In genomic region chr19:48635263-48635965, GRCh38 we compare ENCODE assay signal across 8 cellular contexts. TPM values are rescaled to one million over a fixed set of nuclear protein-coding genes. Genes with fewer than 3 reads are reported as not detected.
DNase-seq lines count a peak whose midpoint lies in the region; ATAC-seq and TF ChIP-seq lines count a peak whose summit lies in the region.

No MANE protein-coding gene starts in this region.

- peaks cover 24 to 49% of the 10 kb centered on the region in 2 donors for H3K4me1 ChIP-seq in ascending aorta
- H3K4me1 ChIP-seq in iPS DF 6.9 (ENCODE audit: control insufficient read depth, insufficient read depth, low read length) = peaks cover 16% of the 10 kb centered on the region; the same call in 1 of the 2 replicates
- peaks cover 54% of the 10 kb centered on the region for H3K4me1 ChIP-seq in skeletal muscle satellite cell (ENCODE audit: control insufficient read depth, insufficient read depth, low read length)

- H3K27me3 Mint-ChIP-seq in T-helper 1 cell treated with Interleukin-12 subunit alpha and Interleukin-12 subunit beta and Interleukin-4 antibody, amounts not matched to agents 30 μg/mL and 1 μg/mL, for 36 hours (ENCODE audit: low read depth) = no peaks in the 10 kb centered on the region

- H3K4me1 Mint-ChIP-seq in T-helper 1 cell treated with Interleukin-12 subunit alpha and Interleukin-12 subunit beta and Interleukin-4 antibody, amounts not matched to agents 30 μg/mL and 1 μg/mL, for 36 hours (ENCODE audit: low read depth) = peaks cover 27% of the 10 kb centered on the region

- TF ChIP-seq CTCF in ascending aorta (IDR thresholded peaks at IDR 0.05) = no peak

- H3K9me3 ChIP-seq in ascending aorta (no peaks in the 10 kb centered on the region), iPS DF 6.9 (ENCODE audit: control insufficient read depth, insufficient read depth, low read length) (no peaks in the 10 kb centered on the region), skeletal muscle satellite cell (replicated peaks; ENCODE audit: low read length) (no peaks in the 10 kb centered on the region)

- peak overlapping the region; percentile 60 for H3K9ac ChIP-seq in skeletal muscle satellite cell (ENCODE audit: low read depth, low read length)

- peak; percentile 45 for DNase-seq in DMS53 treated with DMSO at 0.1 percent for 48 hours (lab: John Stamatoyannopoulos, UW; ENCODE audit: unreplicated experiment)
- peak; percentile 86 for DNase-seq in HuH-7.5 (ENCODE audit: low spot score)
- DNase-seq in ascending aorta (ENCODE audit: low spot score in 2 of 2) = peak in 1 of 2 donors; percentile 83
- DNase-seq in iPS DF 6.9 (ENCODE audit: low read depth, low spot score) = no peak

- WGBS in iPS DF 6.9 (ENCODE audit: insufficient coverage, insufficient read length) = no CpG with 5 or more reads among the region's 67 CpGs

- H3K36me3 ChIP-seq in ascending aorta = peaks cover 0 to 5% of the 10 kb centered on the region in 2 donors
- no peaks in the 10 kb centered on the region for H3K36me3 ChIP-seq in iPS DF 6.9 (ENCODE audit: control insufficient read depth, insufficient read depth, low read length)
- H3K36me3 ChIP-seq in skeletal muscle satellite cell (ENCODE audit: insufficient read depth, low read length) = no peaks in the 10 kb centered on the region

- ATAC-seq in HG02798 (IDR thresholded peaks at IDR 0.05; ENCODE audit: poor library complexity, unreplicated experiment) = no peak
- no peak for ATAC-seq in GM21360 (IDR thresholded peaks at IDR 0.05; ENCODE audit: unreplicated experiment)

- intact Hi-C loops in ascending aorta (cut with DNase I) = loop anchor here (1.0 to 10.0 kb wide), 5 partner anchors 16 to 1219 kb away; partner anchors contain the start of genes DKKL1, PRMT1, PTOV1 and RPL18

- peak overlapping the region; percentile 93 for H3K4me3 Mint-ChIP-seq in T-helper 1 cell treated with Interleukin-12 subunit alpha and Interleukin-12 subunit beta and Interleukin-4 antibody, amounts not matched to agents 30 μg/mL and 1 μg/mL, for 36 hours

- H3K27ac ChIP-seq in ascending aorta (peak overlapping the region; percentile 94 to 99), iPS DF 6.9 (ENCODE audit: low read length) (no peak overlapping the region)

- H3K27me3 ChIP-seq in ascending aorta = no peaks in the 10 kb centered on the region
- H3K27me3 ChIP-seq in iPS DF 6.9 (ENCODE audit: control insufficient read depth, insufficient read depth, low read length) = no peaks in the 10 kb centered on the region; the same call in 1 of the 2 replicates
- H3K27me3 ChIP-seq in skeletal muscle satellite cell (ENCODE audit: control insufficient read depth, insufficient read depth, low read length) = no peaks in the 10 kb centered on the region

- peak overlapping the region; percentile 66 to 89 for H3K4me3 ChIP-seq in ascending aorta
- peak overlapping the region; percentile 58 for H3K4me3 ChIP-seq in iPS DF 6.9 (ENCODE audit: low read length)
- peak overlapping the region; percentile 65 for H3K4me3 ChIP-seq in skeletal muscle satellite cell (ENCODE audit: low read length)

- peak overlapping the region; percentile 86 for H3K4me2 ChIP-seq in skeletal muscle satellite cell (ENCODE audit: low read length)

- no peaks in the 10 kb centered on the region for H3K9me3 Mint-ChIP-seq in T-helper 1 cell treated with Interleukin-12 subunit alpha and Interleukin-12 subunit beta and Interleukin-4 antibody, amounts not matched to agents 30 μg/mL and 1 μg/mL, for 36 hours

- H3K27ac Mint-ChIP-seq in T-helper 1 cell treated with Interleukin-12 subunit alpha and Interleukin-12 subunit beta and Interleukin-4 antibody, amounts not matched to agents 30 μg/mL and 1 μg/mL, for 36 hours = peak overlapping the region; percentile 81

- H3K36me3 Mint-ChIP-seq in T-helper 1 cell treated with Interleukin-12 subunit alpha and Interleukin-12 subunit beta and Interleukin-4 antibody, amounts not matched to agents 30 μg/mL and 1 μg/mL, for 36 hours (ENCODE audit: low read depth) = peaks cover 6% of the 10 kb centered on the region

RNA-seq across cellular contexts. Expression of gene DBP, which starts 1.8 kb away (rescaled TPM):
- 0.21 TPM for total RNA-seq in ascending aorta
- 1.7 and 3.0 TPM in 2 replicates for total RNA-seq in skeletal muscle satellite cell (2012; rRNA removed)

RNA-seq across cellular contexts. Expression of gene CA11, which starts 10.6 kb away (rescaled TPM):
- total RNA-seq in ascending aorta = not detected
- total RNA-seq in skeletal muscle satellite cell (2012; rRNA removed) = 0.44 and 0.51 TPM in 2 replicates

RNA-seq across cellular contexts. Expression of gene SPHK2, which starts 16.1 kb away (rescaled TPM):
- total RNA-seq in ascending aorta = 35.3 TPM
- 8.7 and 13.2 TPM in 2 replicates for total RNA-seq in skeletal muscle satellite cell (2012; rRNA removed)

RNA-seq across cellular contexts. Expression of gene RPL18, which starts 16.4 kb away (rescaled TPM):
- 2,223 TPM for total RNA-seq in ascending aorta
- 1,800 and 2,679 TPM in 2 replicates for total RNA-seq in skeletal muscle satellite cell (2012; rRNA removed)

RNA-seq across cellular contexts. Expression of gene FAM83E, which starts 20.5 kb away (rescaled TPM):
- total RNA-seq in ascending aorta = not detected
- total RNA-seq in skeletal muscle satellite cell (2012; rRNA removed) = under 0.01 and 0.22 TPM in 2 replicates
